ENCODE assay signal across 14 cellular contexts in the genomic region with DNA sequence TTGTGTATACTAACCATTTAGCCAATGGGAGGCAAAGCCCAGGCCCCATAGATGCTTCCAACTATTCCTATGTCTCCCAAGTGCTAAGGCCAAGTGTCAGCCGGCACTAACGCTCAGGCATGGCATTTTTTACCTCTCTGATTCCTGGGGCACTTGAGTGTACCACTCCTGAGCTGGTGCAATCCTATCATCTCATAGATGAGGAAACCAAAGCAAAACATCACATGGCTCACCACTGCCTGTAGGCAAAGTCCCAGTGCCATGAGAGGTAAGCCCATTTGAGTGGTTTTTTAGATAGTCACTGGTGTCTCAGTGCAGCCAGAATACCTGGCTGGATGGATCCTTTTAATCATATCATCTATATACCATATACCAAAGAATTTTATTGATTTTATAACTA.
"Had no signal": no experiment of that assay in that cellular context is flagged by ENCODE, and none has a peak within 500 bp of the region (broad histone marks: within the 10 kb centered on the region; RNA-seq: fewer than 3 reads in every experiment).

No MANE protein-coding gene starts in this region.

- DNase-seq: activated CD4-positive, alpha-beta T cell treated with anti-CD3 and anti-CD28 coated beads, Interleukin-2, amount 50 U/mL, for 48 hours; activated gamma-delta T cell treated with Interleukin-2 at 50 U/mL for 16 hours; activated T-cell treated with anti-CD3 and anti-CD28 coated beads, Interleukin-2, amount 50 U/mL, for 4 hours; effector memory CD8-positive, alpha-beta T cell; esophagus squamous epithelium; foreskin melanocyte; heart left ventricle; occipital lobe; SJCRH30; stimulated activated CD4-positive, alpha-beta T cell treated with anti-CD3 and anti-CD28 coated beads, Interleukin-4, amount 100 ng/mL, for 1 hour; stimulated activated naive CD8-positive, alpha-beta T cell treated with anti-CD3 and anti-CD28 coated beads, Interleukin-15, amount 100 ng/mL, for 72 hours had no signal

- H3K4me3 Mint-ChIP-seq: activated T-cell treated with anti-CD3 and anti-CD28 coated beads, Interleukin-2, amount 50 U/mL, for 4 hours; central memory CD8-positive, alpha-beta T cell; effector memory CD8-positive, alpha-beta T cell; nephron; stimulated activated naive CD8-positive, alpha-beta T cell treated with anti-CD3 and anti-CD28 coated beads, Interleukin-15, amount 100 ng/mL, for 72 hours had no signal

- H3K27me3 ChIP-seq: SJCRH30 had no signal

- ATAC-seq: activated CD4-positive, CD25-positive, alpha-beta regulatory T cell treated with anti-CD3 and anti-CD28 coated beads, Interleukin-2, amount 50 U/mL, for 24 hours; activated T-cell treated with anti-CD3 and anti-CD28 coated beads, Interleukin-2, amount 50 U/mL, for 4 hours; effector memory CD8-positive, alpha-beta T cell; heart left ventricle; stimulated activated naive CD8-positive, alpha-beta T cell treated with anti-CD3 and anti-CD28 coated beads, Interleukin-15, amount 100 ng/mL, for 72 hours had no signal

- H3K27ac ChIP-seq: heart left ventricle, SJCRH30 had no signal

- H3K4me1 ChIP-seq: SJCRH30 had no signal

- H3K9me3 ChIP-seq: esophagus squamous epithelium, heart left ventricle, SJCRH30 had no signal

- H3K9me3 Mint-ChIP-seq: activated T-cell treated with anti-CD3 and anti-CD28 coated beads, Interleukin-2, amount 50 U/mL, for 4 hours; central memory CD8-positive, alpha-beta T cell; effector memory CD8-positive, alpha-beta T cell; nephron; stimulated activated naive CD8-positive, alpha-beta T cell treated with anti-CD3 and anti-CD28 coated beads, Interleukin-15, amount 100 ng/mL, for 72 hours had no signal

- H3K4me3 ChIP-seq: esophagus squamous epithelium, heart left ventricle, SJCRH30 had no signal

- H3K36me3 ChIP-seq: esophagus squamous epithelium, heart left ventricle, SJCRH30 had no signal

- H3K27ac Mint-ChIP-seq: effector memory CD8-positive, alpha-beta T cell; nephron had no signal
